8 cellular contexts compared by ENCODE assay signal in the genomic region with DNA sequence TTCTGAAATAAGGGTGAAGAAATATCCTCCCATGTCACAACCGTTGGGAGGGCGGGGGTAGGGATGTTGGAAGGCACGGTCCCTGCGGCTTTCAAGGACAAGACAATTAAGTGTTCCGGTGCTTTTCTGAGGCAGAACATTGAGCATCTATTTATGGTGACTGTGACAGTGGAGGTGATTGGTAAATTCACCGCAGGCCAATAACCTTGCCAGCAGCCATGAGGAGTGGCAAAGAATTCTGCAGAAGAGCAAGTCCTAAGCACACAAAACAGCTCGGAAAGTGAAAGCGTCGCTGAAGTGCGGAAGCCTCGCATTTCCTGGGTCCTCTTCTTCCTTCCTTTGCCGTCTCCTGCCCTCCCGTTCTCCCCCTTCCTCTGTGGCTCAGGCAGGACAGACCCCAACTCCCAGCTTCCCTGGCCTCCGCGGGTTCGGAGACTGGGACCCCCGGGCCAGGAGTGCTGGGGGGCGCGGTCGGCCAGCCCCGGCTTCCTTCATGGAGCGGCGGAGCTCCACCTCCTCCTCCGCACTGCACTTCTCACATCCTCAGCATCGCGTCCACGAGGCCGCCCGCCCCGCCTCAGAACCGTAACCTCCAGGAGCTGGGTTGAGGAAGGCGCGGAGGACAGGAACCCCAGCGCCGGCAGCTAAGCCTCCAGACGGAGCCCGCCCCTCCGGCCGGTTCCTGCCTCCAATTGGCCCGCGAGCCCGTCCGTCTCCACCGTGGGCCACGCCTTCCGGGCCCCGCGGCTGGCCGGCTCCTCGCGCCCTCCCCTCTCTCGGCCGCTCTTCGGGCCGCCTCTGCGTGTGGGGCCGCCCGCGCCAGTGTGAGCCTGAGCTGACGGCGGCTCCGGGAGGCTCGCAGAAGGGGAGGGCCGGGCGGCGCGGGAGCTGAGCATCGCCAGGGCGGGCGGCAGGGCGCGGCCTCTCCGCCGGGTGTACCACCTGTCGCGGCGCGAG. TPM values are rescaled to one million over a fixed set of nuclear protein-coding genes. Genes with fewer than 3 reads are reported as not detected.
DNase-seq lines count a peak whose midpoint lies in the region; ATAC-seq and TF ChIP-seq lines count a peak whose summit lies in the region.

Gene ME2, plus strand, starts transcription at position 774 of the 957 bp plus-strand sequence. CDS start 16,703 bp downstream, outside the sequence.

- DNase-seq in CD1c-positive myeloid dendritic cell (ENCODE audit: extremely low spot score), result peak; percentile 98
- DNase-seq in NCI-H774 (lab: John Stamatoyannopoulos, UW), result peak; percentile 92
- peak; percentile 86 to 87 for DNase-seq in activated CD4-positive, alpha-beta T cell treated with anti-CD3 and anti-CD28 coated beads, Interleukin-2, amount 50 U/mL, for 4 hours
- peak; percentile 95 to 98 for DNase-seq in left lung
- peak; percentile 89 for DNase-seq in stimulated activated CD4-positive, alpha-beta T cell treated with anti-CD3 and anti-CD28 coated beads, Interleukin-2, amount 100 ng/mL, for 4 hours (ENCODE audit: low read depth)

- H3K27me3 ChIP-seq in left lung, result no peaks in the 10 kb centered on the region

- H3K4me3 Mint-ChIP-seq in dendritic cell treated with granulocyte-macrophage colony-stimulating factor and Interleukin-4, amounts not matched to agents 40 ng/mL and 50 ng/mL, for 4 days, result peak within 1 kb of the TSS; percentile 98

- peak within 1 kb of the TSS; percentile 97 to 99 for H3K27ac ChIP-seq in left lung

- peaks cover 27% of the 10 kb centered on the region for H3K4me1 Mint-ChIP-seq in dendritic cell treated with granulocyte-macrophage colony-stimulating factor and Interleukin-4, amounts not matched to agents 40 ng/mL and 50 ng/mL, for 4 days (ENCODE audit: low read depth)

- no peaks in the 10 kb centered on the region for H3K27me3 Mint-ChIP-seq in dendritic cell treated with granulocyte-macrophage colony-stimulating factor and Interleukin-4, amounts not matched to agents 40 ng/mL and 50 ng/mL, for 4 days

- H3K36me3 Mint-ChIP-seq in dendritic cell treated with granulocyte-macrophage colony-stimulating factor and Interleukin-4, amounts not matched to agents 40 ng/mL and 50 ng/mL, for 4 days (ENCODE audit: low read depth), result peaks cover 13% of the 10 kb centered on the region

- ATAC-seq in GM19397 (IDR thresholded peaks at IDR 0.05; ENCODE audit: unreplicated experiment) (peak; percentile 96), HG03565 (IDR thresholded peaks at IDR 0.05; ENCODE audit: unreplicated experiment) (peak; percentile 86), left lung (peak; percentile 99)

- H3K4me3 ChIP-seq in left lung, result peak within 1 kb of the TSS; percentile 76 to 90

- H3K9me3 Mint-ChIP-seq in dendritic cell treated with granulocyte-macrophage colony-stimulating factor and Interleukin-4, amounts not matched to agents 40 ng/mL and 50 ng/mL, for 4 days, result no peaks in the 10 kb centered on the region

- H3K4me1 ChIP-seq in left lung, result peaks cover 0 to 29% of the 10 kb centered on the region in 2 donors

- H3K36me3 ChIP-seq in left lung, result no peaks in the 10 kb centered on the region

- TF ChIP-seq CTCF in left lung (IDR thresholded peaks at IDR 0.05), result no peak

- no peaks in the 10 kb centered on the region for H3K9me3 ChIP-seq in left lung

- intact Hi-C loops in dendritic cell treated with granulocyte-macrophage colony-stimulating factor and Interleukin-4, amounts not matched to agents 40 ng/mL and 50 ng/mL, for 4 days (cut with micrococcal nuclease), result loop anchor here (1.0 to 5.0 kb wide), 3 partner anchors 24 to 152 kb away; partner anchors contain the start of genes ELAC1 and SMAD4
- intact Hi-C loops in left lung (cut with DNase I), result no loop called here

- H3K27ac Mint-ChIP-seq in dendritic cell treated with granulocyte-macrophage colony-stimulating factor and Interleukin-4, amounts not matched to agents 40 ng/mL and 50 ng/mL, for 4 days, result peak within 1 kb of the TSS; percentile 98

RNA-seq across cellular contexts. Expression of gene ME2, which starts in this region (rescaled TPM):
- total RNA-seq in left lung, result 10 to 100 TPM; 43.4 to 61.7 TPM

Comparison
In these comparisons a context has a peak if more than half of its experiments do, and no peak if none do; other contexts are left out.
1. Peak in every context shown above with its lines: DNase-seq, ATAC-seq, H3K4me3 ChIP-seq and H3K27ac ChIP-seq.